In the genomic region with DNA sequence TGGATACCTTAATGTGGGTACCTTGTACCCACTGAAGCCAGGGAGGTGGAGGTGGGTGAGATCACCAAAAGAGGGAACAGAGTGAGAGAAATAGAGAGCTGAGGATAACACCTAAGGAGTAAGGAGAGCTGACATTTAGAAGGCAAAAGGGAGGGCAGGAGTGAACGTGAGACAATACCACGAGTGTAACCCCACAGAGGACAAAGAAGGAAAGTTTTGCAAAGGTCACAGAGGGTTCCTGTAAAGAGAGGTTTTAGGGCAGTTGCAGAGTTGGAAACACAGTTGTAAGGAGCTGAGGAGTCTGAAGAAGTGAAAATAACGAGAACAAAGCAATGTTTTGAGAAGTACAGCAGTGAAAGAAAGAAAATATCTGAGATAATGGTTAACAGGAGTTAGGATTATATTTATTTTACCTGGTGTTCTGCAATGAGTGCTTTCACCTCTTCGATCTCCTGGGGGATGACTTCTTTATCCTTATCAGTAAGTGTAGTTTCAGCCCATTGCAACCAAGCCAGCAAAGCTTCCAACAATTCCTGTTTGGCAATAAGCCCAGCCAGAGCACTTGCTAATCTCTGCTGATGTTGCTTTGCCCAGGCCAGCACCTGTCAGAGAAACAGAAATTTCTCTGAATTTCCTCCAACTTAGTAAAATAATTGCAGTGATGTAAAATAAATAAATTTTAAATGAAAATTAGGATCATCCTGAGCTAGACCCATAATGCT, we compare ENCODE assay signal across 14 cellular contexts.
DNase-seq lines count a peak whose midpoint lies in the region; ATAC-seq, FAIRE-seq and TF ChIP-seq lines count a peak whose summit lies in the region.
"Had no signal": no experiment of that assay in that cellular context is flagged by ENCODE, and none has a peak within 500 bp of the region (broad histone marks: within the 10 kb centered on the region; RNA-seq: fewer than 3 reads in every experiment).

No MANE protein-coding gene starts in this region.

- H3K9me3 ChIP-seq in SJCRH30 (replicated peaks) (no peaks in the 10 kb centered on the region), heart left ventricle (peaks cover 0 to 9% (median 0%) of the 10 kb centered on the region in 12 donors), psoas muscle (no peaks in the 10 kb centered on the region)

- H3K4me3 ChIP-seq in SJCRH30 (no peak overlapping the region), heart left ventricle (no peak overlapping the region), psoas muscle (no peak overlapping the region)

- H3K27ac ChIP-seq in SJCRH30: no peak overlapping the region
- H3K27ac ChIP-seq in heart left ventricle: peak overlapping the region in 4 of 12 donors; percentile 20 to 26 (median 22)
- no peak overlapping the region for H3K27ac ChIP-seq in psoas muscle
- H3K27ac ChIP-seq: parathyroid adenoma had no signal

- 18 to 28% (median 21%) methylated on average over 4 of the region's 4 CpGs for WGBS in heart left ventricle, 4 donors
- 54 to 57% (median 55%) methylated on average over 4 of the region's 4 CpGs for WGBS in psoas muscle, 3 donors

- no peak for TF ChIP-seq POLR2A in H54 (IDR thresholded peaks at IDR 0.05; ENCODE audit: low read depth, low read length)
- TF ChIP-seq POLR2A in heart left ventricle (IDR thresholded peaks at IDR 0.05): no peak

- DNase-seq in H54 (ENCODE audit: insufficient read length, low spot score) (no peak), SJCRH30 (peak; percentile 5 to 42), heart left ventricle (peak in 4 of 5 donors; percentile 43 to 68 (median 52)), psoas muscle (no peak), HEK293T (ENCODE audit: extremely low spot score) (no peak), GDM1 (lab: John Stamatoyannopoulos, UW) (no peak)
- DNase-seq: activated CD4-positive, alpha-beta T cell treated with anti-CD3 and anti-CD28 coated beads for 36 hours; activated naive CD4-positive, alpha-beta T cell treated with anti-CD3 and anti-CD28 coated beads, Interleukin-2, amount 50 U/mL, for 16 hours; CD4-positive, CD25-positive, alpha-beta regulatory T cell; endodermal cell; NCI-H2029 had no signal

- POLR2A ChIA-PET in HEK293T (lab: Yijun Ruan, JAX): no interaction called here

- peak; percentile 73 to 89 (median 86) for ATAC-seq in heart left ventricle
- peak in 3 of 4 donors; percentile 41 to 51 (median 42) for ATAC-seq in psoas muscle
- no peak for ATAC-seq in HG02870 (IDR thresholded peaks at IDR 0.05; ENCODE audit: unreplicated experiment)
- no peak for ATAC-seq in GM21381 (IDR thresholded peaks at IDR 0.05; ENCODE audit: unreplicated experiment)
- ATAC-seq: activated CD4-positive, alpha-beta T cell treated with anti-CD3 and anti-CD28 coated beads for 36 hours had no signal

- FAIRE-seq in H54 (lab: Jason Lieb, UNC): peak; percentile 53

- H3K27me3 ChIP-seq in SJCRH30 (no peaks in the 10 kb centered on the region), heart left ventricle (no peaks in the 10 kb centered on the region), psoas muscle (ENCODE audit: insufficient read depth in 3 of 3, low read length in 2 of 3) (no peaks in the 10 kb centered on the region)

- CTCF ChIA-PET in HEK293T (lab: Yijun Ruan, JAX): interaction anchor here (0.6 to 1.1 kb wide), 2 partner anchors 18 to 106 kb away, joined by 3 to 5 read pairs; no protein-coding TSS in a partner anchor

- intact Hi-C loops in heart left ventricle (cut with DNase I): loop anchor here in 5 of 10 donors (5.0 to 10.0 kb wide), 5 partner anchors 59 to 111 kb away; no protein-coding TSS in a partner anchor
- intact Hi-C loops in psoas muscle (cut with DNase I): no loop called here

- H3K36me3 ChIP-seq in SJCRH30: peaks cover 60% of the 10 kb centered on the region
- H3K36me3 ChIP-seq in heart left ventricle: peaks cover 0 to 100% (median 83%) of the 10 kb centered on the region in 9 donors
- peaks cover 7 to 98% of the 10 kb centered on the region in 2 donors for H3K36me3 ChIP-seq in psoas muscle (ENCODE audit: insufficient read depth in 1 of 2, low read depth in 1 of 2)

- TF ChIP-seq CTCF in heart left ventricle (IDR thresholded peaks at IDR 0.05) (no peak), psoas muscle (IDR thresholded peaks at IDR 0.05) (no peak)

- H3K4me1 ChIP-seq in SJCRH30: no peaks in the 10 kb centered on the region
- H3K4me1 ChIP-seq in heart left ventricle: peaks cover 0 to 26% (median 15%) of the 10 kb centered on the region in 12 donors
- H3K4me1 ChIP-seq in psoas muscle: no peaks in the 10 kb centered on the region

TF ChIP-seq in HEK293T, 16 proteins besides CTCF, POLR2A, EP300 and RAD21:
- TF ChIP-seq ELF4 (IDR thresholded peaks at IDR 0.05) (no peak), FOXK2 (IDR thresholded peaks at IDR 0.05) (no peak), ZNF384 (IDR thresholded peaks at IDR 0.05) (no peak), SP1 (IDR thresholded peaks at IDR 0.05) (no peak), FOXM1 (IDR thresholded peaks at IDR 0.05; ENCODE audit: borderline replicate concordance) (no peak), TARDBP (IDR thresholded peaks at IDR 0.05) (no peak), L3MBTL2 (conservative IDR thresholded peaks at IDR 0.05) (no peak), HDGF (IDR thresholded peaks at IDR 0.05; ENCODE audit: borderline replicate concordance) (no peak), FOXA1 (IDR thresholded peaks at IDR 0.05) (no peak), LEF1 (IDR thresholded peaks at IDR 0.05; ENCODE audit: borderline replicate concordance) (no peak)
- TF ChIP-seq, protein P1, sequence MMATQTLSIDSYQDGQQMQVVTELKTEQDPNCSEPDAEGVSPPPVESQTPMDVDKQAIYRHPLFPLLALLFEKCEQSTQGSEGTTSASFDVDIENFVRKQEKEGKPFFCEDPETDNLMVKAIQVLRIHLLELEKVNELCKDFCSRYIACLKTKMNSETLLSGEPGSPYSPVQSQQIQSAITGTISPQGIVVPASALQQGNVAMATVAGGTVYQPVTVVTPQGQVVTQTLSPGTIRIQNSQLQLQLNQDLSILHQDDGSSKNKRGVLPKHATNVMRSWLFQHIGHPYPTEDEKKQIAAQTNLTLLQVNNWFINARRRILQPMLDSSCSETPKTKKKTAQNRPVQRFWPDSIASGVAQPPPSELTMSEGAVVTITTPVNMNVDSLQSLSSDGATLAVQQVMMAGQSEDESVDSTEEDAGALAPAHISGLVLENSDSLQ (IDR thresholded peaks at IDR 0.05): no peak

Comparison
In these comparisons a context has a peak if more than half of its experiments do, and no peak if none do; other contexts are left out.
1. DNase-seq: peak in SJCRH30 (2 of 2) and heart left ventricle (4 of 5); none in H54 (single experiment), psoas muscle (0 of 2), HEK293T (single experiment) and GDM1 (single experiment).
2. ATAC-seq: peak in heart left ventricle (4 of 4) and psoas muscle (3 of 4); none in HG02870 (single experiment) and GM21381 (single experiment).